Comparison of ENCODE assay signal across 9 cellular contexts in the genomic region with DNA sequence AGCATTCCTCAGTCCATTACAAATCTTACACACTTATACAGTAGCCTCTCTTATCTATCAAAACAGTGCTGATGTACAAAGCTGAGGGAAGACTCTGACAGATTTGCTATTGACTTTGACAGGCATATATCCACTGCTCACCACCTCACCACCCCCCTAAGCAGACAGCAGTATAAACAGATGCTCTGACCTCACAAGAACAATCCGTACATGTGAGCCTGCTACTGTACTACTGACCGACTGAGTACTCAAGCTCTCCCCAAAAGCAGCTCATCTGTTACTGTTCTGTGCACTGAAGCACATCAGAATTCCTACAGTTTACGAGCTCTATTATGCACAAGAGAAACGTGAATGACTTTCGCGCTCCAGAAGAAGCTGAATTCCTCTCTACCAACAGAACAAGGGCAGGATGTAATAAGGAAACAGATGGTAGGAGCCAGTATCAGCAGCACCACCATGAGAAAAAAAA.
DNase-seq lines count a peak whose midpoint lies in the region; ATAC-seq and TF ChIP-seq lines count a peak whose summit lies in the region.
"Had no signal": no experiment of that assay in that cellular context is flagged by ENCODE, and none has a peak within 500 bp of the region (broad histone marks: within the 10 kb centered on the region; RNA-seq: fewer than 3 reads in every experiment).

No MANE protein-coding gene starts in this region.

- H3K4me3 ChIP-seq in foreskin fibroblast (ENCODE audit: low read depth in 1 of 2, low read length in 2 of 2) = peak overlapping the region; percentile 15 to 29

- peaks cover 1% of the 10 kb centered on the region for H3K36me3 Mint-ChIP-seq in chondrocyte (ENCODE audit: low read depth)
- no peaks in the 10 kb centered on the region for H3K36me3 Mint-ChIP-seq in activated CD4-positive, alpha-beta memory T cell treated with anti-CD3 and anti-CD28 coated beads for 36 hours
- H3K36me3 Mint-ChIP-seq: IgD-negative memory B cell had no signal

- H3K4me3 Mint-ChIP-seq in chondrocyte (ENCODE audit: unreplicated experiment) = no peak overlapping the region
- no peak overlapping the region for H3K4me3 Mint-ChIP-seq in activated CD4-positive, alpha-beta memory T cell treated with anti-CD3 and anti-CD28 coated beads for 36 hours
- H3K4me3 Mint-ChIP-seq: IgD-negative memory B cell had no signal

- CTCF ChIA-PET in activated CD4-positive, alpha-beta memory T cell treated with anti-CD3 and anti-CD28 coated beads for 36 hours (lab: Charles Lee) = no interaction called here

- peak; percentile 75 for ATAC-seq in GM18511 (IDR thresholded peaks at IDR 0.05; ENCODE audit: unreplicated experiment)
- peak; percentile 44 for ATAC-seq in sciatic nerve
- no peak for ATAC-seq in HG03378 (IDR thresholded peaks at IDR 0.05; ENCODE audit: unreplicated experiment)
- ATAC-seq in HG02623 (IDR thresholded peaks at IDR 0.05; ENCODE audit: unreplicated experiment) = no peak

- no peak for TF ChIP-seq CTCF in foreskin fibroblast (IDR thresholded peaks at IDR 0.05; ENCODE audit: low read depth, low read length)
- no peak for TF ChIP-seq CTCF in chondrocyte (IDR thresholded peaks at IDR 0.05)

- H3K4me1 Mint-ChIP-seq in chondrocyte (ENCODE audit: low read depth) = peaks cover 11% of the 10 kb centered on the region
- H3K4me1 Mint-ChIP-seq in activated CD4-positive, alpha-beta memory T cell treated with anti-CD3 and anti-CD28 coated beads for 36 hours (ENCODE audit: low read depth) = no peaks in the 10 kb centered on the region

- intact Hi-C loops in sciatic nerve (cut with DNase I) = no loop called here
- intact Hi-C loops in activated CD4-positive, alpha-beta memory T cell treated with anti-CD3 and anti-CD28 coated beads for 36 hours (cut with micrococcal nuclease) = no loop called here

- H3K9me3 Mint-ChIP-seq in chondrocyte (ENCODE audit: low read depth) = no peaks in the 10 kb centered on the region
- no peaks in the 10 kb centered on the region for H3K9me3 Mint-ChIP-seq in activated CD4-positive, alpha-beta memory T cell treated with anti-CD3 and anti-CD28 coated beads for 36 hours
- H3K9me3 Mint-ChIP-seq: IgD-negative memory B cell had no signal

- POLR2A ChIA-PET in activated CD4-positive, alpha-beta memory T cell treated with anti-CD3 and anti-CD28 coated beads for 36 hours (lab: Charles Lee) = no interaction called here

- H3K27me3 Mint-ChIP-seq in chondrocyte (ENCODE audit: low read depth) = no peaks in the 10 kb centered on the region
- H3K27me3 Mint-ChIP-seq in activated CD4-positive, alpha-beta memory T cell treated with anti-CD3 and anti-CD28 coated beads for 36 hours = no peaks in the 10 kb centered on the region

- H3K27ac Mint-ChIP-seq in chondrocyte (ENCODE audit: unreplicated experiment) = no peak overlapping the region
- H3K27ac Mint-ChIP-seq in activated CD4-positive, alpha-beta memory T cell treated with anti-CD3 and anti-CD28 coated beads for 36 hours = no peak overlapping the region
- H3K27ac Mint-ChIP-seq: IgD-negative memory B cell had no signal

- DNase-seq in NCI-H69 (lab: John Stamatoyannopoulos, UW) (peak; percentile 85), foreskin fibroblast (peak; percentile 16 to 55), sciatic nerve (ENCODE audit: low spot score) (no peak), chondrocyte (ENCODE audit: low spot score) (no peak)
- no peak for DNase-seq in activated CD4-positive, alpha-beta memory T cell treated with anti-CD3 and anti-CD28 coated beads for 36 hours

Comparison
In these comparisons a context has a peak if more than half of its experiments do, and no peak if none do; other contexts are left out.
1. ATAC-seq: peak in GM18511 (single experiment) and sciatic nerve (single experiment); none in HG03378 (single experiment) and HG02623 (single experiment).
2. DNase-seq: peak in NCI-H69 (single experiment) and foreskin fibroblast (2 of 2); none in sciatic nerve (single experiment), chondrocyte (single experiment) and activated CD4-positive, alpha-beta memory T cell treated with anti-CD3 and anti-CD28 coated beads for 36 hours (single experiment).